7 cellular contexts compared by ENCODE assay signal in the genomic region with DNA sequence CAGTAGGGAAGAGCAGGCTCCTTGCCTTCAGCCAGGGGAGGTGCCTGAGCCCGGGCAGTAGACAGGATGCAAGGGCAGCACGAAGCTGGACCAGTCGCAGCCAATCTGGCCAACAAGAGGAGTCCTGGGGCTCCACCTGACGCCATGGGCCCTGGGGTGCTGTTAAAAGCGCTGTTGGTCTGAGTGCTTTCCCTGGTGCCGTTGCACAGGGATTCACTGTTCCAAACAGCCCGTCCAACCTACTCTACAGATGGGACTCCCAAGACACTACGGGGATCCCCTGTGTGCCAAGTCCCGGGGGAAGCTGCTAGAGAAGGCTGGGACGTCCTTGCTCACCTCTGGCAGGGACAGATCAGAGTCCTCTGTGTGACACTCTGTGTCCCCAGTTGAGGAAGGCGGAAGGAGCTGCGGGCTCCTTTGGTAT. TPM values are rescaled to one million over a fixed set of nuclear protein-coding genes. Genes with fewer than 3 reads are reported as not detected.
A peak's percentile ranks its signal among the peaks of the same experiment; 100 is the strongest.
DNase-seq lines count a peak whose midpoint lies in the region; ATAC-seq, FAIRE-seq and TF ChIP-seq lines count a peak whose summit lies in the region.

No MANE protein-coding gene starts in this region.

- no peaks in the 10 kb centered on the region for H3K79me2 ChIP-seq in keratinocyte (ENCODE audit: control insufficient read depth, insufficient read depth, low read length)

- H3K4me3 Mint-ChIP-seq in activated CD8-positive, alpha-beta T cell treated with anti-CD3 and anti-CD28 coated beads, Interleukin-2, amount 10 ng/mL, durations not matched to agents 7 days and 5 days: peak overlapping the region; percentile 77

- H3K36me3 ChIP-seq in keratinocyte (ENCODE audit: control insufficient read depth in 2 of 2, extremely low read depth in 1 of 2, insufficient read depth in 2 of 2, low read length in 2 of 2): no peaks in the 10 kb centered on the region
- no peaks in the 10 kb centered on the region for H3K36me3 ChIP-seq in stomach smooth muscle (ENCODE audit: control insufficient read depth in 2 of 2, insufficient read depth in 2 of 2, low read length in 2 of 2)

- ATAC-seq in GM19324 (IDR thresholded peaks at IDR 0.05; ENCODE audit: low FRiP score, unreplicated experiment) (peak; percentile 23), HG03025 (IDR thresholded peaks at IDR 0.05; ENCODE audit: low FRiP score, unreplicated experiment) (peak; percentile 27)
- no peak for ATAC-seq in activated CD8-positive, alpha-beta T cell treated with anti-CD3 and anti-CD28 coated beads, Interleukin-2, amount 10 ng/mL, durations not matched to agents 7 days and 5 days

- H3K4me1 ChIP-seq in keratinocyte (ENCODE audit: control insufficient read depth, extremely low read depth, insufficient read depth, low read length) (peaks cover 1% of the 10 kb centered on the region), stomach smooth muscle (ENCODE audit: control insufficient read depth, insufficient read depth, low read length) (peaks cover 10% of the 10 kb centered on the region)

- H2AFZ ChIP-seq in keratinocyte (ENCODE audit: control insufficient read depth, low read length): no peak overlapping the region

- no peak overlapping the region for H3K27ac Mint-ChIP-seq in activated CD8-positive, alpha-beta T cell treated with anti-CD3 and anti-CD28 coated beads, Interleukin-2, amount 10 ng/mL, durations not matched to agents 7 days and 5 days

- no peaks in the 10 kb centered on the region for H3K9me1 ChIP-seq in keratinocyte (ENCODE audit: control insufficient read depth, extremely low read depth, insufficient read depth, low read length)

- peaks cover under 1% of the 10 kb centered on the region for H3K36me3 Mint-ChIP-seq in activated CD8-positive, alpha-beta T cell treated with anti-CD3 and anti-CD28 coated beads, Interleukin-2, amount 10 ng/mL, durations not matched to agents 7 days and 5 days (ENCODE audit: low read depth)

- H3K4me2 ChIP-seq in keratinocyte (ENCODE audit: control insufficient read depth, extremely low read depth, insufficient read depth, low read depth, low read length): peak overlapping the region; percentile 67

- H3K4me1 Mint-ChIP-seq in activated CD8-positive, alpha-beta T cell treated with anti-CD3 and anti-CD28 coated beads, Interleukin-2, amount 10 ng/mL, durations not matched to agents 7 days and 5 days (ENCODE audit: low read depth): peaks cover 17% of the 10 kb centered on the region

- CTCF ChIA-PET in activated CD8-positive, alpha-beta T cell treated with anti-CD3 and anti-CD28 coated beads, Interleukin-2, amount 10 ng/mL, durations not matched to agents 7 days and 5 days (lab: Charles Lee): no interaction called here
- CTCF ChIA-PET in HEK293T (lab: Yijun Ruan, JAX): interaction anchor here (1.2 kb wide), 1 partner anchor 83 kb away, joined by 3 read pairs; no protein-coding TSS in a partner anchor

- DNase-seq in activated CD8-positive, alpha-beta T cell treated with anti-CD3 and anti-CD28 coated beads, Interleukin-2, amount 10 ng/mL, durations not matched to agents 7 days and 5 days: no peak
- DNase-seq in keratinocyte (ENCODE audit: low read depth, low spot score) (no peak), NCI-H345 treated with DMSO at 0.1 percent for 48 hours (lab: John Stamatoyannopoulos, UW; ENCODE audit: unreplicated experiment) (no peak), HEK293T (ENCODE audit: extremely low spot score) (no peak)

- no peak for TF ChIP-seq CTCF in keratinocyte (optimal IDR thresholded peaks at IDR 0.05 in 1 of 3, IDR thresholded peaks at IDR 0.05 in 1 of 3, conservative IDR thresholded peaks at IDR 0.05 in 1 of 3; ENCODE audit: extremely low read depth in 1 of 3, insufficient read depth in 2 of 3, low read length in 3 of 3)

- peaks cover 27% of the 10 kb centered on the region for H3K27me3 Mint-ChIP-seq in activated CD8-positive, alpha-beta T cell treated with anti-CD3 and anti-CD28 coated beads, Interleukin-2, amount 10 ng/mL, durations not matched to agents 7 days and 5 days (ENCODE audit: low read depth)

- H3K27me3 ChIP-seq in keratinocyte (ENCODE audit: control insufficient read depth, extremely low read depth, insufficient read depth, low read length) (peaks cover 25% of the 10 kb centered on the region), stomach smooth muscle (ENCODE audit: control insufficient read depth in 1 of 2, insufficient read depth in 2 of 2, low read length in 2 of 2) (no peaks in the 10 kb centered on the region)

- no peaks in the 10 kb centered on the region for H4K20me1 ChIP-seq in keratinocyte (ENCODE audit: control insufficient read depth, extremely low read depth, insufficient read depth, low read length)

- no peaks in the 10 kb centered on the region for H3K9me3 ChIP-seq in keratinocyte (ENCODE audit: control insufficient read depth, low read depth, low read length)
- H3K9me3 ChIP-seq in stomach smooth muscle (ENCODE audit: control insufficient read depth in 2 of 2, low read length in 2 of 2): no peaks in the 10 kb centered on the region

- H3K9ac ChIP-seq in keratinocyte (ENCODE audit: control insufficient read depth, extremely low read depth, insufficient read depth, low read length) (no peak overlapping the region), stomach smooth muscle (ENCODE audit: low read length in 2 of 2) (peak overlapping the region; percentile 26 to 47)

- FAIRE-seq in keratinocyte (lab: Jason Lieb, UNC): no peak

- H3K27ac ChIP-seq in keratinocyte (ENCODE audit: control insufficient read depth, insufficient read depth, low read length): no peak overlapping the region
- H3K27ac ChIP-seq in stomach smooth muscle (ENCODE audit: low read length): no peak overlapping the region

- H3K4me3 ChIP-seq in keratinocyte (ENCODE audit: control insufficient read depth in 2 of 3, extremely low read depth in 1 of 3, insufficient read depth in 2 of 3, low read depth in 1 of 3, low read length in 3 of 3) (peak overlapping the region in 2 of 3 experiments; percentile 29 to 42), stomach smooth muscle (ENCODE audit: low read length in 2 of 2) (peak overlapping the region; percentile 76 to 80)

- dilution Hi-C loops in keratinocyte (cut with MboI; ENCODE audit: extremely low pct_ligation_motif_present, low sequenced_read_pairs): no loop called here

- H3K9me3 Mint-ChIP-seq in activated CD8-positive, alpha-beta T cell treated with anti-CD3 and anti-CD28 coated beads, Interleukin-2, amount 10 ng/mL, durations not matched to agents 7 days and 5 days (ENCODE audit: insufficient read depth): no peaks in the 10 kb centered on the region

- POLR2A ChIA-PET in activated CD8-positive, alpha-beta T cell treated with anti-CD3 and anti-CD28 coated beads, Interleukin-2, amount 10 ng/mL, durations not matched to agents 7 days and 5 days (lab: Charles Lee): no interaction called here
- POLR2A ChIA-PET in HEK293T (lab: Yijun Ruan, JAX): no interaction called here

TF ChIP-seq in HEK293T, 16 proteins besides CTCF, POLR2A, EP300 and RAD21:
- TF ChIP-seq FOXM1 (IDR thresholded peaks at IDR 0.05; ENCODE audit: borderline replicate concordance) (no peak), NFRKB (IDR thresholded peaks at IDR 0.05) (no peak), LEF1 (IDR thresholded peaks at IDR 0.05; ENCODE audit: borderline replicate concordance) (no peak), ARNT (IDR thresholded peaks at IDR 0.05) (no peak), FOXK2 (IDR thresholded peaks at IDR 0.05) (no peak), HDGF (IDR thresholded peaks at IDR 0.05; ENCODE audit: borderline replicate concordance) (no peak), SP1 (IDR thresholded peaks at IDR 0.05) (no peak), CTBP1 (IDR thresholded peaks at IDR 0.05; ENCODE audit: borderline replicate concordance) (no peak)

RNA-seq across cellular contexts. Expression of a gene that starts 0.6 kb away (rescaled TPM):
- 10 to 100 TPM; 34.0 to 35.3 TPM for total RNA-seq in activated CD8-positive, alpha-beta T cell treated with anti-CD3 and anti-CD28 coated beads, Interleukin-2, amount 10 ng/mL, durations not matched to agents 7 days and 5 days
- polyA plus RNA-seq in keratinocyte: 23.0 to 38.4 TPM (median 26.6 TPM) in 3 replicates
- polyA plus RNA-seq in keratinocyte (2011; ENCODE audit: low read depth): 19.2 TPM
- polyA plus RNA-seq in keratinocyte (2011; cell fraction: cytosol; rRNA removed): 16.9 and 21.8 TPM in 2 replicates
- 21.7 and 25.2 TPM in 2 replicates for polyA plus RNA-seq in keratinocyte (2011; cell fraction: nucleus; rRNA removed)
- 19.7 and 38.2 TPM in 2 replicates for polyA plus RNA-seq in keratinocyte (2012; ENCODE audit: low replicate concordance)
- polyA minus RNA-seq in keratinocyte: 3.8 to 12.0 TPM (median 11.4 TPM) in 3 replicates
- 6.3 TPM for polyA minus RNA-seq in keratinocyte (2011; cell fraction: cytosol; rRNA and poly(A)+ RNA removed)
- 11.0 and 12.3 TPM in 2 replicates for polyA minus RNA-seq in keratinocyte (2011; cell fraction: nucleus; rRNA and poly(A)+ RNA removed)
